ENCODE assay signal across 8 cellular contexts in the genomic region with DNA sequence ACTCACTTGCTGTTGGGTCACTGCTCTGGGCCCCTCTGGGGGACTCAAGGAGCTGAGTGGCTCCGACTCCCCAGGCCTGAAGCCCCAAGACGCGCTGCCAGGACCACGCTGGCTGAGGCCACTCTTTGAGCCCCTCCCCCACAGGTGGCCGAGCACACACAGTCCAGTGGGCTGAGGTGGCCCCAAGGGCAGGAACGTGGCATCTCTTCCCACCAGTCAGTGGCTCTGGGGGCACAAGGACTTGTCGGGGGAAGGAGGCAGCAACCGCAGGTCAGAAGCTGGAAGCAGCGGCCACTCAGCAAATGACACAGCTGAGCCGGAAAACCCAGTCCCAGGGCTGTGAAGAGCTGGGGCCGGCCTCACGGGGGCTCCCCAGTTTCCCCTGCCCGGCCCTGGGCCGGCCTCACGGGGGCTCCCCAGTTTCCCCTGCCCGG. TPM values are rescaled to one million over a fixed set of nuclear protein-coding genes. Genes with fewer than 3 reads are reported as not detected.
DNase-seq lines count a peak whose midpoint lies in the region; ATAC-seq and TF ChIP-seq lines count a peak whose summit lies in the region.

No MANE protein-coding gene starts in this region.

- no peaks in the 10 kb centered on the region for H3K27me3 Mint-ChIP-seq in activated naive CD4-positive, alpha-beta T cell treated with anti-CD3 and anti-CD28 coated beads for 36 hours (ENCODE audit: low read depth)
- peaks cover 18% of the 10 kb centered on the region for H3K27me3 Mint-ChIP-seq in dendritic cell treated with granulocyte-macrophage colony-stimulating factor and Interleukin-4, amounts not matched to agents 40 ng/mL and 50 ng/mL, for 4 days
- H3K27me3 Mint-ChIP-seq in neural progenitor cell (ENCODE audit: insufficient read depth, low read depth): peaks cover 4% of the 10 kb centered on the region

- H2AFZ ChIP-seq in neural progenitor cell (replicated peaks): no peak overlapping the region

- H3K4me1 ChIP-seq in HUES64 (ENCODE audit: insufficient read depth, low read length): 0 out of 2 replicates have a peak, but pooled peaks cover 5% of the 10 kb centered on the region
- H3K4me1 ChIP-seq in neural progenitor cell: peaks cover 7% of the 10 kb centered on the region

- no peak for ATAC-seq in GM18858 (IDR thresholded peaks at IDR 0.05; ENCODE audit: unreplicated experiment)

- H3K79me2 ChIP-seq in neural progenitor cell (ENCODE audit: low read depth): no peaks in the 10 kb centered on the region

- H3K4me3 ChIP-seq in HUES64 (ENCODE audit: low read length): no peak overlapping the region
- H3K4me3 ChIP-seq in neural progenitor cell: no peak overlapping the region

- intact Hi-C loops in activated naive CD4-positive, alpha-beta T cell treated with anti-CD3 and anti-CD28 coated beads for 36 hours (cut with micrococcal nuclease): loop anchor here (5.0 kb wide), 1 partner anchor 115 kb away; no protein-coding TSS in a partner anchor
- intact Hi-C loops in dendritic cell treated with granulocyte-macrophage colony-stimulating factor and Interleukin-4, amounts not matched to agents 40 ng/mL and 50 ng/mL, for 4 days (cut with micrococcal nuclease): no loop called here

- H3K4me1 Mint-ChIP-seq in activated naive CD4-positive, alpha-beta T cell treated with anti-CD3 and anti-CD28 coated beads for 36 hours (ENCODE audit: low read depth): peaks cover 6% of the 10 kb centered on the region
- H3K4me1 Mint-ChIP-seq in dendritic cell treated with granulocyte-macrophage colony-stimulating factor and Interleukin-4, amounts not matched to agents 40 ng/mL and 50 ng/mL, for 4 days (ENCODE audit: low read depth): peaks cover 13% of the 10 kb centered on the region
- H3K4me1 Mint-ChIP-seq in neural progenitor cell: peaks cover 11% of the 10 kb centered on the region

- H3K4me3 Mint-ChIP-seq in activated naive CD4-positive, alpha-beta T cell treated with anti-CD3 and anti-CD28 coated beads for 36 hours: no peak overlapping the region
- peak overlapping the region; percentile 70 for H3K4me3 Mint-ChIP-seq in dendritic cell treated with granulocyte-macrophage colony-stimulating factor and Interleukin-4, amounts not matched to agents 40 ng/mL and 50 ng/mL, for 4 days
- peak overlapping the region; percentile 33 for H3K4me3 Mint-ChIP-seq in neural progenitor cell

- no peaks in the 10 kb centered on the region for H3K36me3 Mint-ChIP-seq in activated naive CD4-positive, alpha-beta T cell treated with anti-CD3 and anti-CD28 coated beads for 36 hours (ENCODE audit: low read depth)
- H3K36me3 Mint-ChIP-seq in dendritic cell treated with granulocyte-macrophage colony-stimulating factor and Interleukin-4, amounts not matched to agents 40 ng/mL and 50 ng/mL, for 4 days (ENCODE audit: low read depth): peaks cover 4% of the 10 kb centered on the region
- H3K36me3 Mint-ChIP-seq in neural progenitor cell: no peaks in the 10 kb centered on the region

- peak; percentile 29 for DNase-seq in activated naive CD4-positive, alpha-beta T cell treated with anti-CD3 and anti-CD28 coated beads for 36 hours
- no peak for DNase-seq in activated naive CD4-positive, alpha-beta T cell treated with anti-CD3 and anti-CD28 coated beads, Interleukin-2, amount 50 U/mL, for 16 hours
- DNase-seq in neural progenitor cell (ENCODE audit: low spot score): no peak
- DNase-seq in glomerular visceral epithelial cell (ENCODE audit: extremely low spot score): no peak
- no peak for DNase-seq in superior temporal gyrus (ENCODE audit: extremely low spot score)

- H3F3A ChIP-seq in neural progenitor cell (ENCODE audit: low read depth): peaks cover 4% of the 10 kb centered on the region

- H3K9me3 Mint-ChIP-seq in activated naive CD4-positive, alpha-beta T cell treated with anti-CD3 and anti-CD28 coated beads for 36 hours: no peaks in the 10 kb centered on the region
- no peaks in the 10 kb centered on the region for H3K9me3 Mint-ChIP-seq in dendritic cell treated with granulocyte-macrophage colony-stimulating factor and Interleukin-4, amounts not matched to agents 40 ng/mL and 50 ng/mL, for 4 days
- peaks cover 10% of the 10 kb centered on the region for H3K9me3 Mint-ChIP-seq in neural progenitor cell

- H3K36me3 ChIP-seq in HUES64 (ENCODE audit: insufficient read depth, low read length) (no peaks in the 10 kb centered on the region), neural progenitor cell (no peaks in the 10 kb centered on the region)

- TF ChIP-seq CTCF in neural progenitor cell (IDR thresholded peaks at IDR 0.05): no peak

- H3K27ac ChIP-seq in HUES64 (ENCODE audit: low read depth, low read length) (0 out of 2 replicates have a peak overlapping the region, but pooled peaks have one; percentile 18), neural progenitor cell (no peak overlapping the region)

- CTCF ChIA-PET in activated naive CD4-positive, alpha-beta T cell treated with anti-CD3 and anti-CD28 coated beads for 36 hours (lab: Charles Lee): interaction anchor here (0.6 to 6.2 kb wide), 15 partner anchors 11 to 268 kb away, joined by 3 to 71 read pairs (median 4); no protein-coding TSS in a partner anchor

- H4K20me1 ChIP-seq in neural progenitor cell (ENCODE audit: low read depth): no peaks in the 10 kb centered on the region

- H3K27ac Mint-ChIP-seq in activated naive CD4-positive, alpha-beta T cell treated with anti-CD3 and anti-CD28 coated beads for 36 hours: no peak overlapping the region
- H3K27ac Mint-ChIP-seq in dendritic cell treated with granulocyte-macrophage colony-stimulating factor and Interleukin-4, amounts not matched to agents 40 ng/mL and 50 ng/mL, for 4 days: peak overlapping the region; percentile 71
- no peak overlapping the region for H3K27ac Mint-ChIP-seq in neural progenitor cell

- no peaks in the 10 kb centered on the region for H3K27me3 ChIP-seq in HUES64 (ENCODE audit: insufficient read depth, low read length)
- no peaks in the 10 kb centered on the region for H3K27me3 ChIP-seq in neural progenitor cell

- H3K9ac ChIP-seq in HUES64 (ENCODE audit: low read depth, low read length) (no peak overlapping the region), neural progenitor cell (no peak overlapping the region)

- WGBS in HUES64: 64% methylated on average over 13 of the region's 16 CpGs

- peak overlapping the region; percentile 58 for H3K4me2 ChIP-seq in neural progenitor cell

- H3K9me3 ChIP-seq in HUES64 (ENCODE audit: insufficient read depth, low read depth, low read length) (no peaks in the 10 kb centered on the region), neural progenitor cell (ENCODE audit: low read depth) (no peaks in the 10 kb centered on the region)

RNA-seq across cellular contexts. Expression of gene GRIFIN, which starts 24.1 kb away (rescaled TPM):
- not detected for total RNA-seq in activated naive CD4-positive, alpha-beta T cell treated with anti-CD3 and anti-CD28 coated beads for 36 hours
- not detected for polyA plus RNA-seq in HUES64 (2013, experiment 1 of 2)
- polyA plus RNA-seq in HUES64 (2013, experiment 2 of 2): not detected
- not detected in 2 replicates for total RNA-seq in neural progenitor cell (ENCODE audit: low replicate concordance)

RNA-seq across cellular contexts. Expression of gene CHST12, which starts 48.7 kb away (rescaled TPM):
- total RNA-seq in activated naive CD4-positive, alpha-beta T cell treated with anti-CD3 and anti-CD28 coated beads for 36 hours: under 1 TPM; 0.62 to 0.64 TPM
- 9.6 TPM for polyA plus RNA-seq in HUES64 (2013, experiment 1 of 2)
- 8.4 TPM for polyA plus RNA-seq in HUES64 (2013, experiment 2 of 2)
- total RNA-seq in neural progenitor cell (ENCODE audit: low replicate concordance): 0.43 and 7.2 TPM in 2 replicates
